In the genomic region with DNA sequence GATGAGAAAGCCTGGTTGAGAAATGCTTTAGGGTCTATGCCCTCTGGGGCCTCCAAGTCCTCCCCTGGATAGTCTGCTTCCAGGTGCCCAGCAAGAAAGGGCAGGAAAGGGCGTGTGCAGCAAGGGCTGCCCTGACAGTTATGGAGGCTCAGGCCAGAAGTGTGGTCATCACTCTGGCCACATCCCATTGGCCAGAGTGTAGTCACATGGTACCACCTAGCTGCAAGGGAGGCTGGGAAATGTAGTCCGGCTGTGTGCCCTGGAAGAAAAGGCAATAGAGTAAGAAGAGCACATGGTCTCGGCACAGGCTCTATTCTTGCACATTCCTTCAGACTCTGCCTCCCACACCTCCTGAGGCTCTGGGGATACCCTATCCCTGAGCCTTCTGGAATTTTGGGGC, we compare ENCODE assay signal across 9 cellular contexts. TPM values are rescaled to one million over a fixed set of nuclear protein-coding genes. Genes with fewer than 3 reads are reported as not detected.
DNase-seq lines count a peak whose midpoint lies in the region; ATAC-seq, FAIRE-seq and TF ChIP-seq lines count a peak whose summit lies in the region.
"Had no signal": no experiment of that assay in that cellular context is flagged by ENCODE, and none has a peak within 500 bp of the region (broad histone marks: within the 10 kb centered on the region; RNA-seq: fewer than 3 reads in every experiment).

No MANE protein-coding gene starts in this region.

- H3K9me2 ChIP-seq in PC-3 (replicated peaks; ENCODE audit: low read length): no peaks in the 10 kb centered on the region

- intact Hi-C loops in Calu3 (cut with micrococcal nuclease; ENCODE audit: unreplicated experiment) (no loop called here), PC-3 (cut with micrococcal nuclease) (no loop called here), left cardiac atrium (cut with DNase I) (loop anchor here in 1 of 2 donors (5.0 kb wide), 1 partner anchor 270 kb away; no protein-coding TSS in a partner anchor)

- no peak for TF ChIP-seq CTCF in Calu3 (IDR thresholded peaks at IDR 0.05; ENCODE audit: unreplicated experiment)
- no peak for TF ChIP-seq CTCF in PC-3 (conservative IDR thresholded peaks at IDR 0.05; ENCODE audit: low read depth, low read length)

- H3K4me2 ChIP-seq in PC-3 (ENCODE audit: low read length): no peak overlapping the region

- no peak overlapping the region for H3K27ac ChIP-seq in PC-3 (ENCODE audit: low read length)

- DNase-seq in Calu3 (peak; percentile 55), PC-3 (peak; percentile 62), H4 (ENCODE audit: low spot score) (no peak), H54 (ENCODE audit: insufficient read length, low spot score) (no peak), left cardiac atrium (no peak)
- DNase-seq: activated naive CD8-positive, alpha-beta T cell treated with anti-CD3 and anti-CD28 coated beads, Interleukin-2, amount 10 ng/mL, durations not matched to agents 7 days and 5 days had no signal

- POLR2A ChIA-PET in PC-3 (lab: Charles Lee; ENCODE audit: unreplicated experiment): no interaction called here

- H3K9me3 Mint-ChIP-seq in Calu3 (ENCODE audit: low read depth, unreplicated experiment): no peaks in the 10 kb centered on the region
- H3K9me3 Mint-ChIP-seq: activated naive CD8-positive, alpha-beta T cell treated with anti-CD3 and anti-CD28 coated beads, Interleukin-2, amount 10 ng/mL, durations not matched to agents 7 days and 5 days had no signal

- no peak overlapping the region for H3K27ac Mint-ChIP-seq in Calu3 (ENCODE audit: unreplicated experiment)
- H3K27ac Mint-ChIP-seq: activated naive CD8-positive, alpha-beta T cell treated with anti-CD3 and anti-CD28 coated beads, Interleukin-2, amount 10 ng/mL, durations not matched to agents 7 days and 5 days had no signal

- H3K4me1 ChIP-seq in PC-3 (ENCODE audit: insufficient read depth, low read length): peaks cover 47% of the 10 kb centered on the region

- ATAC-seq in GM21360 (IDR thresholded peaks at IDR 0.05; ENCODE audit: unreplicated experiment) (peak; percentile 28), PC-3 (no peak), esophagus mucosa (peak; percentile 28), left cardiac atrium (no peak), GM19463 (IDR thresholded peaks at IDR 0.05; ENCODE audit: unreplicated experiment) (no peak)

- H3K27me3 Mint-ChIP-seq in Calu3 (ENCODE audit: unreplicated experiment): no peaks in the 10 kb centered on the region
- H3K27me3 Mint-ChIP-seq: activated naive CD8-positive, alpha-beta T cell treated with anti-CD3 and anti-CD28 coated beads, Interleukin-2, amount 10 ng/mL, durations not matched to agents 7 days and 5 days had no signal

- H3K9me3 ChIP-seq in PC-3 (ENCODE audit: low read length): no peaks in the 10 kb centered on the region

- H3K27me3 ChIP-seq in PC-3 (ENCODE audit: low read length): no peaks in the 10 kb centered on the region

- H3F3A ChIP-seq in PC-3 (ENCODE audit: low read length, unreplicated experiment): peaks cover 11% of the 10 kb centered on the region

- H3K36me3 Mint-ChIP-seq in Calu3 (ENCODE audit: insufficient read depth, unreplicated experiment): peaks cover 28% of the 10 kb centered on the region

- H3K4me3 Mint-ChIP-seq in Calu3 (ENCODE audit: low read depth, unreplicated experiment): no peak overlapping the region
- H3K4me3 Mint-ChIP-seq: activated naive CD8-positive, alpha-beta T cell treated with anti-CD3 and anti-CD28 coated beads, Interleukin-2, amount 10 ng/mL, durations not matched to agents 7 days and 5 days had no signal

- H4K20me1 ChIP-seq in PC-3 (ENCODE audit: low read length): no peaks in the 10 kb centered on the region

- no peak overlapping the region for H3K9ac ChIP-seq in PC-3 (ENCODE audit: low read length)

- H3K4me3 ChIP-seq in PC-3 (ENCODE audit: low read length): no peak overlapping the region

- H3K79me2 ChIP-seq in PC-3 (ENCODE audit: low read length): peaks cover 63% of the 10 kb centered on the region

- no peak for FAIRE-seq in H54 (lab: Jason Lieb, UNC)

- H3K36me3 ChIP-seq in PC-3 (ENCODE audit: low read depth, low read length): peaks cover 25% of the 10 kb centered on the region

- peaks cover 43% of the 10 kb centered on the region for H3K4me1 Mint-ChIP-seq in Calu3 (ENCODE audit: low read depth, unreplicated experiment)

- CTCF ChIA-PET in Calu3 (lab: Charles Lee) (no interaction called here), PC-3 (lab: Charles Lee) (no interaction called here)

- BruUV-seq in Calu3 (replicated peaks; lab: Mats Ljungman, UMichigan) (no TSS peak), PC-3 (replicated peaks; lab: Mats Ljungman, UMichigan) (no TSS peak)

- H2AFZ ChIP-seq in PC-3 (ENCODE audit: low read length): no peak overlapping the region

- no peak for TF ChIP-seq POLR2A in H54 (IDR thresholded peaks at IDR 0.05; ENCODE audit: low read depth, low read length)

RNA-seq across cellular contexts. Expression of gene ODC1, which starts 35.7 kb away (rescaled TPM):
- 78.4 and 85.7 TPM in 2 replicates for total RNA-seq in Calu3 (2022)
- total RNA-seq in PC-3 (2014; rRNA removed): 712 and 714 TPM in 2 replicates
- 21.6 TPM for total RNA-seq in esophagus mucosa
- 123 and 131 TPM in 2 replicates for total RNA-seq in H4 (2014; rRNA removed; shearing (Covaris generic))
- 10 to 100 TPM; 26.7 to 40.5 TPM for total RNA-seq in left cardiac atrium

Comparison
In these comparisons a context has a peak if more than half of its experiments do, and no peak if none do; other contexts are left out.
1. DNase-seq: peak in Calu3 (single experiment) and PC-3 (single experiment); none in H4 (single experiment), H54 (single experiment) and left cardiac atrium (single experiment).
2. ATAC-seq: peak in GM21360 (single experiment) and esophagus mucosa (single experiment); none in PC-3 (single experiment), left cardiac atrium (0 of 2) and GM19463 (single experiment).